ENCODE assay signal across 1 cellular context in the genomic region with DNA sequence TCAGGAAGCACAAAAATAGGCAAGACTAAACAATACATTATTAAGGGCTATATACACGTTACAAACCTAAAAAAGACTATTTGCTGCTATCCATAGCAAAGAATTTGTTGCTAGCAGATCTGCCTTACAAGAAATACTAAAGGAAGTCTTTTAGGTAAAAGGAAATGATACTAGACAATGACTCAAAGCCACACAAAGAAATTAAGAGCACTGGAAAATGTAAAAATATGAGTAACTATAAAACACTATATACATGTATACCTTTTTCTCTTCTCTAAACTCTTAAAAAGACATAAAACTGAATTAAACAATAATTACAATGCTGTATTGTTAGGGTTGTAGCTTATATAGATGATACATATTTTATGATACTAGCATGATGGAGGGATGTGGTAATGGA.
TF ChIP-seq lines count a peak whose summit lies in the region.

No MANE protein-coding gene starts in this region.

TF ChIP-seq in GM12878, 131 proteins besides CTCF, POLR2A, EP300 and RAD21:
- TF ChIP-seq NR2C2 (IDR thresholded peaks at IDR 0.05; ENCODE audit: borderline replicate concordance, control insufficient read depth, insufficient read length, low read depth): no peak
- no peak for TF ChIP-seq ZZZ3 (IDR thresholded peaks at IDR 0.05; ENCODE audit: control insufficient read depth, insufficient read length, low read depth)
- no peak for TF ChIP-seq BHLHE40 (IDR thresholded peaks at IDR 0.05; ENCODE audit: borderline replicate concordance in 1 of 2, low read depth in 2 of 2, low read length in 1 of 2)
- TF ChIP-seq SMARCA5 (IDR thresholded peaks at IDR 0.05): no peak
- no peak for TF ChIP-seq NKRF (conservative IDR thresholded peaks at IDR 0.05)
- no peak for TF ChIP-seq KDM1A (IDR thresholded peaks at IDR 0.05; ENCODE audit: borderline replicate concordance)
